ENCODE assay signal across 8 cellular contexts in the genomic region with DNA sequence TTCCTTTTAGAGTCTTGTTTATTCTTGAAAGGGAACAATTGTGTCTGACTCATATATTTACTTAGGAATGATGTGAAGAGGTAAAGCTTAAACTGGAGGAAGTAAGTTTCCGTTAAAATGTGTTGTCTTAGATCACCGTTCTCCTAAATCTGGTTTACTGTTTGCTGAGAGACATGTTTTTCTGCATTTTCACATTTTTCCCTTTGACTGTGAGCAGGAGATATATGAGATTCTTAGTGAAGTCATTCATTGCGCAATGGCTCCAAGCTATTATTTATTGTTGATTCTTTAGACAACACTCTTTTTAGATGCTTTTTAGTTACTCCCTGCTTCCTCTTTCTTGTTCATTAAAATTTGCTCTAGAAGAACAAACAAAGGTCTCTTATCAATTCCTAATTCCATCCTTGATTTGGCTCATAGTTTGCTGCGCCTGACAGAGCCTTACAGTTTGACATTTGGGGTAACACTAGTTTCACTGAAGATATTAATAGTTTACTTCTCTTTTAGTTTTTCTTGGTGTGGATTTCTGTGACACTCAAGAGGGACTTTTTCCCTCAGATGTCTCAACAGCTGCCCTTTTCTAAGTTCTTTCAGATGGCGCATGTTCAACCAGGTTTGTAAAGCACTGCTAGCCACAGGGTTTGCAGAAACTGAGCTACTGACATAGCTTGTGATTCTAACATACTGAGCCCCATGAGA. TPM values are rescaled to one million over a fixed set of nuclear protein-coding genes. Genes with fewer than 3 reads are reported as not detected.
A peak's percentile ranks its signal among the peaks of the same experiment; 100 is the strongest.
DNase-seq lines count a peak whose midpoint lies in the region; ATAC-seq and TF ChIP-seq lines count a peak whose summit lies in the region.

No MANE protein-coding gene starts in this region.

- H3K27ac ChIP-seq in sigmoid colon: peak overlapping the region in 1 of 4 donors; percentile 25

- no peaks in the 10 kb centered on the region for H3K9me3 ChIP-seq in sigmoid colon

- ATAC-seq in GM21390 (IDR thresholded peaks at IDR 0.05; ENCODE audit: unreplicated experiment) (peak; percentile 49), HG03520 (IDR thresholded peaks at IDR 0.05; ENCODE audit: unreplicated experiment) (peak; percentile 52), HG02970 (IDR thresholded peaks at IDR 0.05; ENCODE audit: low FRiP score, unreplicated experiment) (no peak)

- no peaks in the 10 kb centered on the region for H3K27me3 ChIP-seq in sigmoid colon

- intact Hi-C loops in sigmoid colon (cut with DNase I): no loop called here

- H3K4me3 ChIP-seq in epithelial cell of esophagus (ENCODE audit: low read length): no peak overlapping the region
- no peak overlapping the region for H3K4me3 ChIP-seq in sigmoid colon

- H3K4me1 ChIP-seq in sigmoid colon: no peaks in the 10 kb centered on the region

- no peak for TF ChIP-seq EP300 in sigmoid colon (IDR thresholded peaks at IDR 0.05)

- no peaks in the 10 kb centered on the region for H3K36me3 ChIP-seq in sigmoid colon

- DNase-seq in CD1c-positive myeloid dendritic cell (ENCODE audit: extremely low spot score) (peak; percentile 52), epithelial cell of esophagus (ENCODE audit: low read depth) (peak; percentile 82), DMS153 (lab: John Stamatoyannopoulos, UW) (no peak), sigmoid colon (no peak), HK-2 (ENCODE audit: unreplicated experiment) (no peak)

- TF ChIP-seq CTCF in epithelial cell of esophagus (IDR thresholded peaks at IDR 0.05; ENCODE audit: insufficient read depth, low read depth, low read length, missing control alignments) (no peak), sigmoid colon (IDR thresholded peaks at IDR 0.05) (no peak)

- 48 to 52% methylated on average over 5 of the region's 5 CpGs for WGBS in sigmoid colon, 2 donors

- TF ChIP-seq POLR2A in sigmoid colon (IDR thresholded peaks at IDR 0.05): no peak

RNA-seq across cellular contexts. Expression of a gene that starts 11.4 kb away (rescaled TPM):
- total RNA-seq in sigmoid colon: not detected
- 1 to 10 TPM in 1 of 3 donors, not detected in 2; 4.5 TPM for polyA plus RNA-seq in sigmoid colon

RNA-seq across cellular contexts. Expression of a gene that starts 39.2 kb away (rescaled TPM):
- 1 to 10 TPM; 2.7 to 7.8 (median 3.6) TPM for total RNA-seq in sigmoid colon
- polyA plus RNA-seq in sigmoid colon: 10 to 100 TPM in 1 of 3 donors, 1 to 10 TPM in 2; 2.3 to 31.4 (median 3.0) TPM

RNA-seq across cellular contexts. Expression of a gene that starts 52.0 kb away (rescaled TPM):
- total RNA-seq in sigmoid colon: 10 to 100 TPM in 1 of 4 donors, 1 to 10 TPM in 3; 6.4 to 18.6 (median 8.8) TPM
- 10 to 100 TPM in 1 of 3 donors, 1 to 10 TPM in 1, under 1 TPM in 1; 0.69 to 24.0 (median 1.2) TPM for polyA plus RNA-seq in sigmoid colon

Comparison
In these comparisons a context has a peak if more than half of its experiments do, and no peak if none do; other contexts are left out.
1. DNase-seq: peak in CD1c-positive myeloid dendritic cell (single experiment) and epithelial cell of esophagus (single experiment); none in DMS153 (single experiment), sigmoid colon (single experiment) and HK-2 (single experiment).